In the genomic region with DNA sequence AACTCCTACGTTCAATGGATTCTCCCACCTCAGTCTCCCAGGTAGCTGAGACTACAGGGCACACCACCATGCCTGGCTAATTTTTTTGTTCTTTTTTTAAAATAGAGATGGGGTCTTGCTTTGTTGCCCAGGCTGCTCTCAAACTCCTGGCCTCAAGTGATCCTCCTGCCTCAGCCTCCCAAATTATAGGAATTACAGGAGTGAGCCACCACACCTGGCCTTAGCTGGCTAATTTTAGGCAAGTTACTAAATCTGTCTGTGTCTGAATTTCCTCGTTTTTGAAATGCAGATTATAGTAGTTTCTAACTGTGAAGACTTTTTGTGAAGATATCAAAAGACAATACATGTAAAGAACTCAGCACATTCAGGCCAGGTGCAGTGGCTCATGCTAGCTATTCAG, we compare ENCODE assay signal across 2 cellular contexts.
TF ChIP-seq lines count a peak whose summit lies in the region.

No MANE protein-coding gene starts in this region.

TF ChIP-seq in IMR-90, 13 proteins besides CTCF, POLR2A, EP300 and RAD21:
- TF ChIP-seq SMC3 (IDR thresholded peaks at IDR 0.05; ENCODE audit: low read depth, low read length) (no peak), BHLHE40 (IDR thresholded peaks at IDR 0.05; ENCODE audit: low read depth, low read length) (no peak), NFE2L2 (IDR thresholded peaks at IDR 0.05; ENCODE audit: low read depth, low read length) (no peak), MAFK (IDR thresholded peaks at IDR 0.05; ENCODE audit: low read depth, low read length) (no peak), USF2 (IDR thresholded peaks at IDR 0.05; ENCODE audit: low read depth, low read length) (no peak), MAZ (IDR thresholded peaks at IDR 0.05; ENCODE audit: borderline replicate concordance, low read depth, low read length) (no peak), CEBPB (IDR thresholded peaks at IDR 0.05; ENCODE audit: low read depth, low read length) (no peak), CHD1 (IDR thresholded peaks at IDR 0.05; ENCODE audit: low read depth, low read length) (no peak), FOS (IDR thresholded peaks at IDR 0.05; ENCODE audit: low read depth, low read length) (no peak)
TF ChIP-seq in IMR-90: peak in this region for 0.

TF ChIP-seq in H1, 55 proteins besides CTCF, POLR2A, EP300 and RAD21:
- no peak for TF ChIP-seq POLR2AphosphoS5 (IDR thresholded peaks at IDR 0.05; ENCODE audit: low read depth, low read length)
- no peak for TF ChIP-seq RFX5 (IDR thresholded peaks at IDR 0.05; ENCODE audit: borderline replicate concordance, low read depth, low read length)
- TF ChIP-seq KDM1A (IDR thresholded peaks at IDR 0.05; ENCODE audit: borderline replicate concordance, low read length): peak; percentile 85
- TF ChIP-seq BACH1 (IDR thresholded peaks at IDR 0.05; ENCODE audit: low read length): no peak
